Comparison of ENCODE assay signal across 8 cellular contexts in the genomic region with DNA sequence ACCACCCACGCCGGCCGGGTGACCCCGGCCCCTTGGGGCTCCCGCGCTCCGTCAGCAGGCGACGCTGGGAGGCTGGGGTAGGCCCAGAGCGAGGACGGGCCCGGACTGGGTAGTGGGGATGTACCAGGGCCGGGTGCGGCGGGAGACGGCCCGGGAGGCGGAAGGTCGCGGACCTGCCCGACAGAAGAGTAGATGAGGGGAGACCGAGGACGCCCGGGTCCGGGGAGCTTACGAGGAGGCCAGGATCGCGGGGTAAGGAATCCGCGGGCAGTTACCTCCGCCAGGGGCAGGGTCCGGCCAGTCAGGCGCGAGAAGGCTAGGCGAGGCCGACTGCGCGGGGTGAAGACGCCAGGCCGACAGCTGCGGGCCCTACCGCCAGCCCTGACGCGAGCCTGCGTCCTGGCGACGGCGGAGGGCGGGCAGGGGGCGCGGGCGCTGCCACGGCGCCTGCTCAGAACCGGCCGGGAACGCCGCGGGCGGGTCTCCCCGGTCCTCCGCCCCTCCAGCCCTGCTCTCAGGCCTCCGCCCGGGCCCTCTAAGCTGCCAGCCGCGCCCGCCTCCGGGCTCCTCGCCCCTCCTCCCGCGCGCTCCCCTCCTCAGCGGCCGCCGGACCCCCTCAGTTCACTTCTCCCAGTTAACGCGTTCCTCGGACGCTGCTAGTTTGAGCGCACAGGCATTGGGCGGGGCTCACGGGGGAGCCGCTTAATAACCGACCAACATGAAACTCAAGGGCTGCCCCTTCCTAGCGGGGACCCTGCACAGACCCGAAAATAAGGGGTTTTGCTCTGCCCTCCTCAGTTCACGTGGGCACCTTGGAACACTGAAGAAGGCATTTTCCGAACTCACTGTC. TPM values are rescaled to one million over a fixed set of nuclear protein-coding genes. Genes with fewer than 3 reads are reported as not detected.
DNase-seq lines count a peak whose midpoint lies in the region; ATAC-seq and TF ChIP-seq lines count a peak whose summit lies in the region.

A gene (minus strand): TSS at position 407 of the 850 bp plus-strand sequence. CDS start 1,678 bp downstream, outside the sequence.

- H2AFZ ChIP-seq in DND-41 (ENCODE audit: low read depth, low read length) (peak within 1 kb of the TSS; percentile 90), neuron (ENCODE audit: low read depth, low read length) (peak within 1 kb of the TSS; percentile 68)

- peaks cover under 1% of the 10 kb centered on the region for H3K9me3 ChIP-seq in DND-41 (ENCODE audit: insufficient read depth, low read length, severe bottlenecking)
- H3K9me3 ChIP-seq in RWPE2 (ENCODE audit: severe bottlenecking), result no peaks in the 10 kb centered on the region
- no peaks in the 10 kb centered on the region for H3K9me3 ChIP-seq in neuron (ENCODE audit: low read length)

- H3K4me2 ChIP-seq in DND-41 (ENCODE audit: insufficient read depth, low read length), result peak within 1 kb of the TSS; percentile 73

- TF ChIP-seq EP300 in Ishikawa (IDR thresholded peaks at IDR 0.05; ENCODE audit: borderline replicate concordance), result no peak

- H3K4me3 ChIP-seq in DND-41 (ENCODE audit: low read depth in 1 of 2, low read length in 2 of 2) (peak within 1 kb of the TSS; percentile 96 to 99), RWPE2 (ENCODE audit: severe bottlenecking) (peak within 1 kb of the TSS; percentile 66), neuron (ENCODE audit: low read length) (peak within 1 kb of the TSS; percentile 98)

- ATAC-seq in DND-41 (ENCODE audit: insufficient read depth, low read depth), result peak; percentile 93
- ATAC-seq in GM21619 (IDR thresholded peaks at IDR 0.05; ENCODE audit: unreplicated experiment), result peak; percentile 77
- peak; percentile 86 for ATAC-seq in RWPE2 (ENCODE audit: low read depth)
- ATAC-seq in foreskin keratinocyte, result peak; percentile 80

- H3K9ac ChIP-seq in DND-41 (ENCODE audit: low read depth, low read length), result peak within 1 kb of the TSS; percentile 90

- peaks cover 37% of the 10 kb centered on the region for H3K79me2 ChIP-seq in DND-41 (ENCODE audit: insufficient read depth, low read length)

- no peaks in the 10 kb centered on the region for H3K27me3 ChIP-seq in DND-41 (ENCODE audit: insufficient read depth, low read length, poor library complexity)
- no peaks in the 10 kb centered on the region for H3K27me3 ChIP-seq in RWPE2 (ENCODE audit: insufficient read depth, poor library complexity, severe bottlenecking)
- H3K27me3 ChIP-seq in foreskin keratinocyte, result no peaks in the 10 kb centered on the region
- no peaks in the 10 kb centered on the region for H3K27me3 ChIP-seq in neuron (ENCODE audit: insufficient read depth, low read length)

- H3K36me3 ChIP-seq in DND-41 (ENCODE audit: insufficient read depth, low read length) (peaks cover 5% of the 10 kb centered on the region; the same call in 1 of the 2 replicates), RWPE2 (ENCODE audit: low read depth) (peaks cover 7% of the 10 kb centered on the region), neuron (ENCODE audit: insufficient read depth, low read length) (peaks cover 2% of the 10 kb centered on the region)

- H3K27ac ChIP-seq in DND-41 (ENCODE audit: low read length), result peak within 1 kb of the TSS; percentile 79
- peak within 1 kb of the TSS; percentile 59 for H3K27ac ChIP-seq in RWPE2 (ENCODE audit: poor library complexity, severe bottlenecking)
- H3K27ac ChIP-seq in foreskin keratinocyte, result peak within 1 kb of the TSS; percentile 59
- H3K27ac ChIP-seq in substantia nigra (ENCODE audit: low read depth, low read length, poor library complexity, severe bottlenecking), result peak within 1 kb of the TSS; percentile 85

- peak; percentile 22; the same call in 1 of the 2 replicates for TF ChIP-seq RAD21 in Ishikawa (IDR thresholded peaks at IDR 0.05; ENCODE audit: low read depth)

- no peaks in the 10 kb centered on the region for H4K20me1 ChIP-seq in DND-41 (ENCODE audit: insufficient read depth, low read length)

- peak; percentile 32 for TF ChIP-seq CTCF in DND-41 (IDR thresholded peaks at IDR 0.05; ENCODE audit: borderline replicate concordance, extremely low read depth, low read length, poor library complexity, severe bottlenecking)
- TF ChIP-seq CTCF in RWPE2 (IDR thresholded peaks at IDR 0.05; ENCODE audit: poor library complexity, severe bottlenecking), result peak; percentile 62
- peak; percentile 40 for TF ChIP-seq CTCF in foreskin keratinocyte (conservative IDR thresholded peaks at IDR 0.05)

- DNase-seq in DND-41 (peak; percentile 84), RWPE2 (ENCODE audit: low spot score) (peak; percentile 77), foreskin keratinocyte (peak; percentile 6 to 48), substantia nigra (lab: John Stamatoyannopoulos, UW) (peak; percentile 6 to 88 (median 72))
- DNase-seq in activated gamma-delta T cell treated with anti-CD3 and anti-CD28 coated beads, Interleukin-2, amount 50 U/mL, for 16 hours (ENCODE audit: low read depth), result peak; percentile 27

- H3K4me1 ChIP-seq in DND-41 (ENCODE audit: insufficient read depth, low read length), result peaks cover 41% of the 10 kb centered on the region
- H3K4me1 ChIP-seq in RWPE2 (ENCODE audit: insufficient read depth, poor library complexity, severe bottlenecking), result peaks cover 11% of the 10 kb centered on the region
- H3K4me1 ChIP-seq in foreskin keratinocyte, result no peaks in the 10 kb centered on the region
- peaks cover 5% of the 10 kb centered on the region for H3K4me1 ChIP-seq in neuron (ENCODE audit: insufficient read depth, low read length)

TF ChIP-seq in Ishikawa, 13 proteins besides CTCF, POLR2A, EP300 and RAD21:
- peak; percentile 46 for TF ChIP-seq YY1 (IDR thresholded peaks at IDR 0.05; ENCODE audit: low read depth)
- no peak; the same call in 1 of the 2 replicates for TF ChIP-seq TEAD4 (IDR thresholded peaks at IDR 0.05)
- TF ChIP-seq FOXM1 (IDR thresholded peaks at IDR 0.05; ENCODE audit: borderline replicate concordance, low read depth), result no peak
- peak; percentile 39; the same call in 1 of the 2 replicates for TF ChIP-seq EGR1 (IDR thresholded peaks at IDR 0.05)
- TF ChIP-seq ZBTB7A (IDR thresholded peaks at IDR 0.05; ENCODE audit: low read depth), result peak; percentile 48
- TF ChIP-seq, protein P1, sequence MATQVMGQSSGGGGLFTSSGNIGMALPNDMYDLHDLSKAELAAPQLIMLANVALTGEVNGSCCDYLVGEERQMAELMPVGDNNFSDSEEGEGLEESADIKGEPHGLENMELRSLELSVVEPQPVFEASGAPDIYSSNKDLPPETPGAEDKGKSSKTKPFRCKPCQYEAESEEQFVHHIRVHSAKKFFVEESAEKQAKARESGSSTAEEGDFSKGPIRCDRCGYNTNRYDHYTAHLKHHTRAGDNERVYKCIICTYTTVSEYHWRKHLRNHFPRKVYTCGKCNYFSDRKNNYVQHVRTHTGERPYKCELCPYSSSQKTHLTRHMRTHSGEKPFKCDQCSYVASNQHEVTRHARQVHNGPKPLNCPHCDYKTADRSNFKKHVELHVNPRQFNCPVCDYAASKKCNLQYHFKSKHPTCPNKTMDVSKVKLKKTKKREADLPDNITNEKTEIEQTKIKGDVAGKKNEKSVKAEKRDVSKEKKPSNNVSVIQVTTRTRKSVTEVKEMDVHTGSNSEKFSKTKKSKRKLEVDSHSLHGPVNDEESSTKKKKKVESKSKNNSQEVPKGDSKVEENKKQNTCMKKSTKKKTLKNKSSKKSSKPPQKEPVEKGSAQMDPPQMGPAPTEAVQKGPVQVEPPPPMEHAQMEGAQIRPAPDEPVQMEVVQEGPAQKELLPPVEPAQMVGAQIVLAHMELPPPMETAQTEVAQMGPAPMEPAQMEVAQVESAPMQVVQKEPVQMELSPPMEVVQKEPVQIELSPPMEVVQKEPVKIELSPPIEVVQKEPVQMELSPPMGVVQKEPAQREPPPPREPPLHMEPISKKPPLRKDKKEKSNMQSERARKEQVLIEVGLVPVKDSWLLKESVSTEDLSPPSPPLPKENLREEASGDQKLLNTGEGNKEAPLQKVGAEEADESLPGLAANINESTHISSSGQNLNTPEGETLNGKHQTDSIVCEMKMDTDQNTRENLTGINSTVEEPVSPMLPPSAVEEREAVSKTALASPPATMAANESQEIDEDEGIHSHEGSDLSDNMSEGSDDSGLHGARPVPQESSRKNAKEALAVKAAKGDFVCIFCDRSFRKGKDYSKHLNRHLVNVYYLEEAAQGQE (IDR thresholded peaks at IDR 0.05; ENCODE audit: low read depth), result 0 out of 2 replicates have a peak, but pooled peaks have one; percentile 3
- TF ChIP-seq, protein P2, sequence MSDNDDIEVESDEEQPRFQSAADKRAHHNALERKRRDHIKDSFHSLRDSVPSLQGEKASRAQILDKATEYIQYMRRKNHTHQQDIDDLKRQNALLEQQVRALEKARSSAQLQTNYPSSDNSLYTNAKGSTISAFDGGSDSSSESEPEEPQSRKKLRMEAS (IDR thresholded peaks at IDR 0.05), result peak; percentile 9
- TF ChIP-seq TAF1 (IDR thresholded peaks at IDR 0.05; ENCODE audit: low read depth), result peak; percentile 83
- TF ChIP-seq TCF12 (IDR thresholded peaks at IDR 0.05; ENCODE audit: low read depth), result peak; percentile 66; the same call in 1 of the 2 replicates

RNA-seq across cellular contexts. Expression of the gene that starts here (rescaled TPM):
- 11.3 and 12.9 TPM in 2 replicates for total RNA-seq in foreskin keratinocyte
- polyA plus RNA-seq in foreskin keratinocyte, result 1.1 and 1.3 TPM in 2 replicates

Comparison
In these comparisons a context has a peak if more than half of its experiments do, and no peak if none do; other contexts are left out.
1. Peak in every context shown above with its lines: DNase-seq, ATAC-seq, H3K4me3 ChIP-seq and H3K27ac ChIP-seq.
2. DNase-seq: peak in every context shown above with its lines; median percentile 84 in DND-41; 77 in RWPE2; 72 in substantia nigra; 27 in activated gamma-delta T cell treated with anti-CD3 and anti-CD28 coated beads, Interleukin-2, amount 50 U/mL, for 16 hours; 27 in foreskin keratinocyte.